ENCODE assay signal across 26 cellular contexts in the genomic region with DNA sequence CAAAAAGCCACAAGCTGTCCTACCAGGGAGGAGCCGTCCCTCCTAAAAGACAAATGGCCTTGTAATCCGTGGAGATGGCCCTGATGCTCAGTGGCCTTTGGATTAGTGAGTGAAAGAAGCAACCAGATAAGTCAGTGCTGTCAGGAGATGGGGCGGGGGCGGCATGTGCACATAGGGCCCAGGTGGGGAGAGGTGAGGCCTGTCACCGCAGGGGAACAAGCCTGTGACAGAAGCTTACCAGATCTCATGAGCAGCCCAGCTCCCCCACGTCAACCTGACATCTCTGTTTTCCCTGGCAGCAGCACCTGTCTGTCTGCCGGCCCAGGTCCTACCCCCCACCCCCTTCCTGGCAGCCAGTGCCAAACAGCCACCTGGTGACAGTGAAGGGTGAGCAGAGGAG.
A peak's percentile ranks its signal among the peaks of the same experiment; 100 is the strongest.
DNase-seq lines count a peak whose midpoint lies in the region; ATAC-seq and TF ChIP-seq lines count a peak whose summit lies in the region.
"Had no signal": no experiment of that assay in that cellular context is flagged by ENCODE, and none has a peak within 500 bp of the region (broad histone marks: within the 10 kb centered on the region; RNA-seq: fewer than 3 reads in every experiment).

No MANE protein-coding gene starts in this region.

- H3K4me1 Mint-ChIP-seq in natural killer cell treated with Interleukin-12 subunit alpha and Interleukin-12 subunit beta and Interleukin-15 and Interleukin-18, amount 100 ng/mL, for 72 hours (ENCODE audit: low read depth in 2 of 2) = no peaks in the 10 kb centered on the region
- H3K4me1 Mint-ChIP-seq: mesothelial cell of epicardium; naive thymus-derived CD4-positive, alpha-beta T cell had no signal

- intact Hi-C loops in Right ventricle myocardium inferior (cut with DNase I) = no loop called here

- no peaks in the 10 kb centered on the region for H3K36me3 Mint-ChIP-seq in natural killer cell treated with Interleukin-12 subunit alpha and Interleukin-12 subunit beta and Interleukin-15 and Interleukin-18, amount 100 ng/mL, for 72 hours
- H3K36me3 Mint-ChIP-seq: mesothelial cell of epicardium; naive thymus-derived CD4-positive, alpha-beta T cell had no signal

- H3K27me3 Mint-ChIP-seq in natural killer cell treated with Interleukin-12 subunit alpha and Interleukin-12 subunit beta and Interleukin-15 and Interleukin-18, amount 100 ng/mL, for 72 hours = peaks cover 7% of the 10 kb centered on the region in 2 donors

- H3K27ac ChIP-seq in right atrium auricular region = no peak overlapping the region
- H3K27ac ChIP-seq in WERI-Rb-1 = peak overlapping the region; percentile 87
- H3K27ac ChIP-seq: BLaER1, gastrocnemius medialis, suprapubic skin, uterus had no signal

- H3K4me1 ChIP-seq in right atrium auricular region = no peaks in the 10 kb centered on the region
- H3K4me1 ChIP-seq: BLaER1, gastrocnemius medialis, suprapubic skin, uterus had no signal

- H3K36me3 ChIP-seq in right atrium auricular region (no peaks in the 10 kb centered on the region), WERI-Rb-1 (no peaks in the 10 kb centered on the region)
- H3K36me3 ChIP-seq: BLaER1, gastrocnemius medialis, suprapubic skin, uterus had no signal

- no peak overlapping the region for H3K27ac Mint-ChIP-seq in natural killer cell treated with Interleukin-12 subunit alpha and Interleukin-12 subunit beta and Interleukin-15 and Interleukin-18, amount 100 ng/mL, for 72 hours
- H3K27ac Mint-ChIP-seq: mesothelial cell of epicardium; naive thymus-derived CD4-positive, alpha-beta T cell had no signal

- no peak for TF ChIP-seq CTCF in right atrium auricular region (IDR thresholded peaks at IDR 0.05)
- no peak for TF ChIP-seq CTCF in WERI-Rb-1 (IDR thresholded peaks at IDR 0.05; ENCODE audit: low read depth, low read length)

- ATAC-seq in Right ventricle myocardium inferior = no peak
- ATAC-seq in natural killer cell treated with Interleukin-12 subunit alpha and Interleukin-12 subunit beta and Interleukin-15 and Interleukin-18, amount 100 ng/mL, for 72 hours = no peak
- ATAC-seq in stimulated activated naive CD8-positive, alpha-beta T cell treated with anti-CD3 and anti-CD28 coated beads, Interleukin-15, Interleukin-2, amounts not matched to agents 100 U/mL and 50 U/mL, for 24 hours = no peak
- ATAC-seq: activated T-cell treated with anti-CD3 and anti-CD28 coated beads, Interleukin-2, amount 50 U/mL, for 4 hours; gastrocnemius medialis; HepG2; left ventricle myocardium superior; naive thymus-derived CD4-positive, alpha-beta T cell; SK-N-SH treated with all-trans-retinoic acid at 6 μM for 48 hours had no signal

- H3K4me3 ChIP-seq in right atrium auricular region (no peak overlapping the region), WERI-Rb-1 (ENCODE audit: low read depth, low read length) (no peak overlapping the region)
- H3K4me3 ChIP-seq: BLaER1, gastrocnemius medialis, suprapubic skin, uterus had no signal

- peaks cover 0 to 6% of the 10 kb centered on the region in 2 donors for H3K9me3 ChIP-seq in right atrium auricular region
- no peaks in the 10 kb centered on the region for H3K9me3 ChIP-seq in WERI-Rb-1 (ENCODE audit: severe bottlenecking)
- H3K9me3 ChIP-seq: BLaER1, gastrocnemius medialis, uterus had no signal

- H3K27me3 ChIP-seq in right atrium auricular region (no peaks in the 10 kb centered on the region), WERI-Rb-1 (ENCODE audit: insufficient read depth, low read depth, severe bottlenecking) (no peaks in the 10 kb centered on the region)
- H3K27me3 ChIP-seq: BLaER1, uterus had no signal

- H3K4me3 Mint-ChIP-seq in natural killer cell treated with Interleukin-12 subunit alpha and Interleukin-12 subunit beta and Interleukin-15 and Interleukin-18, amount 100 ng/mL, for 72 hours = no peak overlapping the region
- H3K4me3 Mint-ChIP-seq: activated T-cell treated with anti-CD3 and anti-CD28 coated beads, Interleukin-2, amount 50 U/mL, for 4 hours; mesothelial cell of epicardium; naive thymus-derived CD4-positive, alpha-beta T cell had no signal

- H3K9me3 Mint-ChIP-seq in natural killer cell treated with Interleukin-12 subunit alpha and Interleukin-12 subunit beta and Interleukin-15 and Interleukin-18, amount 100 ng/mL, for 72 hours = no peaks in the 10 kb centered on the region
- H3K9me3 Mint-ChIP-seq: activated T-cell treated with anti-CD3 and anti-CD28 coated beads, Interleukin-2, amount 50 U/mL, for 4 hours; mesothelial cell of epicardium had no signal

- DNase-seq in right atrium auricular region (ENCODE audit: low spot score) (peak; percentile 52), Right ventricle myocardium inferior (ENCODE audit: missing footprints) (no peak), NCI-H2107 treated with DMSO at 0.1 percent for 48 hours (lab: John Stamatoyannopoulos, UW; ENCODE audit: unreplicated experiment) (peak; percentile 37), WERI-Rb-1 (peak; percentile 96), AG08395 (ENCODE audit: low spot score) (no peak)
- no peak for DNase-seq in natural killer cell treated with Interleukin-12 subunit alpha and Interleukin-12 subunit beta and Interleukin-15 and Interleukin-18, amount 100 ng/mL, for 72 hours (ENCODE audit: low spot score)
- DNase-seq in stimulated activated CD4-positive, alpha-beta T cell treated with anti-CD3 and anti-CD28 coated beads, Interleukin-4, amount 100 ng/mL, for 1 hour = no peak
- no peak for DNase-seq in stimulated activated naive CD8-positive, alpha-beta T cell treated with anti-CD3 and anti-CD28 coated beads, Interleukin-15, Interleukin-2, amounts not matched to agents 100 U/mL and 50 U/mL, for 24 hours
- DNase-seq: activated CD4-positive, alpha-beta T cell treated with anti-CD3 and anti-CD28 coated beads for 4 hours; activated naive CD4-positive, alpha-beta T cell; activated T-cell treated with anti-CD3 and anti-CD28 coated beads, Interleukin-2, amount 50 U/mL, for 4 hours; cortex of kidney; gastrocnemius medialis; hypothalamus; left ventricle myocardium superior; naive thymus-derived CD4-positive, alpha-beta T cell; NCI-H446 treated with DMSO at 0.1 percent for 48 hours; occipital lobe; small intestine; stimulated activated CD4-positive, alpha-beta T cell treated with anti-CD3 and anti-CD28 coated beads, Interleukin-1b, Interleukin-23, amount 100 ng/mL, for 48 hours; uterus had no signal

Comparison
In these comparisons a context has a peak if more than half of its experiments do, and no peak if none do; other contexts are left out.
1. DNase-seq: peak in right atrium auricular region (single experiment), NCI-H2107 treated with DMSO at 0.1 percent for 48 hours (single experiment) and WERI-Rb-1 (single experiment); none in Right ventricle myocardium inferior (single experiment), AG08395 (single experiment), natural killer cell treated with Interleukin-12 subunit alpha and Interleukin-12 subunit beta and Interleukin-15 and Interleukin-18, amount 100 ng/mL, for 72 hours (single experiment), stimulated activated CD4-positive, alpha-beta T cell treated with anti-CD3 and anti-CD28 coated beads, Interleukin-4, amount 100 ng/mL, for 1 hour (single experiment) and stimulated activated naive CD8-positive, alpha-beta T cell treated with anti-CD3 and anti-CD28 coated beads, Interleukin-15, Interleukin-2, amounts not matched to agents 100 U/mL and 50 U/mL, for 24 hours (single experiment).